In genomic region chr1:174238845-174239501, GRCh38 we compare ENCODE assay signal across 8 cellular contexts.
DNase-seq lines count a peak whose midpoint lies in the region; TF ChIP-seq lines count a peak whose summit lies in the region.
"Not testable (repeated sequence)": the region's sequence is repeated elsewhere in the genome, so short reads cannot be mapped to it uniquely, and the experiment has no call there.

No MANE protein-coding gene starts in this region.

- H2BK15ac ChIP-seq in mesendoderm (replicated peaks; ENCODE audit: low read depth): not testable (repeated sequence)

- H2AK5ac ChIP-seq in mesendoderm (ENCODE audit: low read length): not testable (repeated sequence)

- not testable (repeated sequence) for TF ChIP-seq POLR2A in prostate gland (IDR thresholded peaks at IDR 0.05)

- not testable (repeated sequence) for H3K18ac ChIP-seq in mesendoderm (ENCODE audit: low read length)

- intact Hi-C loops in Caco-2 (cut with micrococcal nuclease; ENCODE audit: unreplicated experiment): loop anchor here (5.0 to 10.0 kb wide), 2 partner anchors 82 to 764 kb away; partner anchors contain the start of genes PRDX6 and RABGAP1L
- intact Hi-C loops in colonic mucosa (cut with DNase I); prostate gland (cut with DNase I): not testable (repeated sequence)

- H3K9ac ChIP-seq in NT2/D1 (ENCODE audit: insufficient read length, low read depth): peak overlapping the region; percentile 74
- not testable (repeated sequence) for H3K9ac ChIP-seq in colonic mucosa (ENCODE audit: low read depth in 2 of 2, low read length in 2 of 2); mesendoderm (ENCODE audit: low read length)

- H3K79me2 ChIP-seq in hepatocyte; mesendoderm (ENCODE audit: control insufficient read depth, insufficient read depth, low read length): not testable (repeated sequence)

- H3K27ac ChIP-seq in HEK293 (ENCODE audit: extremely low read depth, low read depth, low read length); colonic mucosa; mesendoderm (ENCODE audit: low read depth, low read length): not testable (repeated sequence)
- H3K27ac ChIP-seq in hepatocyte (peak overlapping the region; percentile 35), prostate gland (peak overlapping the region; percentile 26 to 43)

- peaks cover 12% of the 10 kb centered on the region for H3K36me3 Mint-ChIP-seq in Caco-2 (ENCODE audit: insufficient read depth, unreplicated experiment)

- not testable (repeated sequence) for H3K9me2 ChIP-seq in hepatocyte (replicated peaks; ENCODE audit: insufficient read depth)

- not testable (repeated sequence) for H3K27me3 Mint-ChIP-seq in Caco-2 (ENCODE audit: insufficient read depth, unreplicated experiment)

- TSS peak; percentile 62 for BruUV-seq in Caco-2 (replicated peaks; lab: Mats Ljungman, UMichigan)

- DNase-seq in Caco-2 (peak; percentile 80 to 84), NCI-H146 treated with DMSO at 0.1 percent for 48 hours (lab: John Stamatoyannopoulos, UW; ENCODE audit: unreplicated experiment) (peak; percentile 42), colonic mucosa (peak; percentile 29), mesendoderm (peak; percentile 2), prostate gland (ENCODE audit: low spot score) (peak; percentile 21)
- not testable (repeated sequence) for DNase-seq in NT2/D1 (ENCODE audit: low read depth, low spot score); hepatocyte (ENCODE audit: low spot score)

- H3K4me1 ChIP-seq in Caco-2; HEK293 (ENCODE audit: control insufficient read depth, insufficient read depth, low read length); NT2/D1 (ENCODE audit: insufficient read depth, insufficient read length); colonic mucosa; hepatocyte (ENCODE audit: insufficient read depth); mesendoderm (ENCODE audit: control insufficient read depth, low read depth, low read length); prostate gland (replicated peaks): not testable (repeated sequence)

- H3K4ac ChIP-seq in mesendoderm (ENCODE audit: low read depth, low read length): not testable (repeated sequence)

- not testable (repeated sequence) for H3K27me3 ChIP-seq in Caco-2 (replicated peaks; ENCODE audit: control insufficient read depth, insufficient read depth, low read length); NT2/D1 (ENCODE audit: insufficient read depth, insufficient read length); colonic mucosa; hepatocyte; mesendoderm (ENCODE audit: insufficient read depth, low read length, poor library complexity); prostate gland (replicated peaks; ENCODE audit: insufficient read depth)

- not testable (repeated sequence) for H3K9me3 Mint-ChIP-seq in Caco-2 (ENCODE audit: unreplicated experiment)

- H3K4me3 ChIP-seq in Caco-2 (ENCODE audit: low read depth, low read length) (peak overlapping the region; percentile 41), NT2/D1 (ENCODE audit: insufficient read length, low read depth) (peak overlapping the region; percentile 44), prostate gland (peak overlapping the region; percentile 17 to 18)
- H3K4me3 ChIP-seq in HEK293 (ENCODE audit: low read depth, low read length); colonic mucosa; hepatocyte; mesendoderm (ENCODE audit: low read length): not testable (repeated sequence)

- not testable (repeated sequence) for H2BK5ac ChIP-seq in mesendoderm (ENCODE audit: low read length)

- POLR2A ChIA-PET in Caco-2 (lab: Charles Lee); HEK293 (lab: Yijun Ruan, JAX): not testable (repeated sequence)

- not testable (repeated sequence) for TF ChIP-seq CTCF in Caco-2 (IDR thresholded peaks at IDR 0.05; ENCODE audit: insufficient read depth in 1 of 2, low read depth in 1 of 2, low read length in 1 of 2, severe bottlenecking in 1 of 2, unreplicated experiment in 1 of 2); HEK293 (tag by site-specific recombination; IDR thresholded peaks at IDR 0.05); colonic mucosa (IDR thresholded peaks at IDR 0.05); hepatocyte (IDR thresholded peaks at IDR 0.05; ENCODE audit: poor library complexity); prostate gland (IDR thresholded peaks at IDR 0.05)

- H3K9me3 ChIP-seq in Caco-2; HEK293 (ENCODE audit: control insufficient read depth, insufficient read depth, low read depth, low read length); colonic mucosa; hepatocyte (ENCODE audit: low read depth); prostate gland: not testable (repeated sequence)
- H3K9me3 ChIP-seq in NT2/D1 (ENCODE audit: insufficient read depth, low read length): peaks cover 13% of the 10 kb centered on the region

- H4K8ac ChIP-seq in mesendoderm (ENCODE audit: low read depth, low read length): not testable (repeated sequence)

- H3K23ac ChIP-seq in mesendoderm (ENCODE audit: low read length): not testable (repeated sequence)

- WGBS in hepatocyte (ENCODE audit: low lambda C conversion rate, missing lambda C conversion rate): 78% methylated on average over 30 of the region's 31 CpGs
- no CpG with 5 or more reads among the region's 31 CpGs for WGBS in mesendoderm (ENCODE audit: extremely low coverage, insufficient coverage, low lambda C conversion rate)
- WGBS in prostate gland: 78% methylated on average over 31 of the region's 31 CpGs

- H3K4me3 Mint-ChIP-seq in Caco-2 (ENCODE audit: unreplicated experiment): peak overlapping the region; percentile 83

- H3K27ac Mint-ChIP-seq in Caco-2 (ENCODE audit: unreplicated experiment): peak overlapping the region; percentile 94

- H4K20me1 ChIP-seq in hepatocyte (ENCODE audit: insufficient read depth, poor library complexity, severe bottlenecking): not testable (repeated sequence)

- H4K5ac ChIP-seq in mesendoderm (ENCODE audit: low read length): not testable (repeated sequence)

- CTCF ChIA-PET in Caco-2 (lab: Charles Lee): not testable (repeated sequence)
- CTCF ChIA-PET in HEK293 (lab: Yijun Ruan, JAX): interaction anchor here (0.6 kb wide), 1 partner anchor 120 kb away, joined by 5 read pairs; no protein-coding TSS in a partner anchor

- H2BK120ac ChIP-seq in mesendoderm (ENCODE audit: low read depth, low read length): not testable (repeated sequence)

- not testable (repeated sequence) for H3K4me1 Mint-ChIP-seq in Caco-2 (ENCODE audit: low read depth, unreplicated experiment)

- H2AFZ ChIP-seq in hepatocyte: peak overlapping the region; percentile 29

- H3K4me2 ChIP-seq in hepatocyte: peak overlapping the region; percentile 37
- H3K4me2 ChIP-seq in mesendoderm (ENCODE audit: low read length): not testable (repeated sequence)

- not testable (repeated sequence) for H3K79me1 ChIP-seq in mesendoderm (ENCODE audit: low read length)

- peak overlapping the region; percentile 73 for H3K56ac ChIP-seq in mesendoderm (ENCODE audit: low read length)

- not testable (repeated sequence) for H3K36me3 ChIP-seq in Caco-2 (ENCODE audit: control insufficient read depth, insufficient read depth, low read length); colonic mucosa; hepatocyte (replicated peaks; ENCODE audit: insufficient read depth, low read depth); mesendoderm (ENCODE audit: control insufficient read depth, insufficient read depth, low read length); prostate gland
- H3K36me3 ChIP-seq in HEK293 (ENCODE audit: control insufficient read depth in 2 of 2, insufficient read depth in 1 of 2, low read length in 2 of 2) (peaks cover 0 to 25% of the 10 kb centered on the region in 2 experiments; a peak in 2 of 3 replicates), NT2/D1 (ENCODE audit: insufficient read depth, insufficient read length, low read length) (peaks cover 13% of the 10 kb centered on the region)

TF ChIP-seq in HEK293, 187 proteins besides CTCF, POLR2A, EP300 and RAD21:
- TF ChIP-seq ZNF623 (tag by site-specific recombination; IDR thresholded peaks at IDR 0.05): 0 out of 2 replicates have a peak, but pooled peaks have one; percentile 35
- peak; percentile 51; the same call in 1 of the 2 replicates for TF ChIP-seq PRDM1 (tag by site-specific recombination; IDR thresholded peaks at IDR 0.05)
